In genomic region chr17:75720656-75721462, GRCh38 we compare ENCODE assay signal across 8 cellular contexts. TPM values are rescaled to one million over a fixed set of nuclear protein-coding genes. Genes with fewer than 3 reads are reported as not detected.
DNase-seq lines count a peak whose midpoint lies in the region; ATAC-seq, FAIRE-seq and TF ChIP-seq lines count a peak whose summit lies in the region.

TSS of gene ITGB4 (plus strand) at chr17:75721459. CDS start at chr17:75724704, 3,245 bp downstream.

- intact Hi-C loops in pancreas (cut with DNase I), result no loop called here

- WGBS in pancreas, 2 donors, result 1 to 2% methylated on average over 25 to 70 of the region's 70 CpGs
- WGBS in thymus, result 4% methylated on average over 70 of the region's 70 CpGs

- H3K36me3 ChIP-seq in pancreas (no peaks in the 10 kb centered on the region), thymus (ENCODE audit: control insufficient read depth, insufficient read depth) (no peaks in the 10 kb centered on the region)

- H3K9me3 ChIP-seq in pancreas (no peaks in the 10 kb centered on the region), thymus (ENCODE audit: control insufficient read depth) (no peaks in the 10 kb centered on the region)

- H3K4me1 ChIP-seq in pancreas (peaks cover 0 to 9% (median 0%) of the 10 kb centered on the region in 3 donors), thymus (ENCODE audit: control insufficient read depth, insufficient read depth, low read length) (peaks cover 4% of the 10 kb centered on the region)

- H3K27me3 ChIP-seq in pancreas, result no peaks in the 10 kb centered on the region
- H3K27me3 ChIP-seq in thymus (ENCODE audit: control insufficient read depth, insufficient read depth), result peaks cover 5% of the 10 kb centered on the region

- peak; percentile 92 to 94 (median 92) for ATAC-seq in pancreas

- TF ChIP-seq CTCF in GM12864 (IDR thresholded peaks at IDR 0.05; ENCODE audit: low read depth, low read length, missing control alignments) (no peak), pancreas (IDR thresholded peaks at IDR 0.05) (no peak)

- H3K27ac ChIP-seq in pancreas (peak within 1 kb of the TSS; percentile 73 to 81 (median 79)), thymus (ENCODE audit: low read depth) (peak within 1 kb of the TSS; percentile 65)

- DNase-seq in GM12864 (ENCODE audit: low read depth) (no peak), NCI-H510A treated with DMSO at 0.1 percent for 48 hours (lab: John Stamatoyannopoulos, UW) (peak; percentile 42), germinal center (ENCODE audit: low spot score) (peak; percentile 83), pancreas (peak; percentile 85 to 93 (median 88)), NCI-H82 (lab: John Stamatoyannopoulos, UW) (no peak), SHP77 treated with DMSO at 0.1 percent for 48 hours (lab: John Stamatoyannopoulos, UW) (no peak)
- peak; percentile 35 to 37 for DNase-seq in activated T-helper 1 cell treated with anti-CD3 and anti-CD28 coated beads, Interleukin-2, amount 50 U/mL, for 16 hours (ENCODE audit: low read depth in 1 of 2, low spot score in 1 of 2)

- FAIRE-seq in pancreas (lab: Jason Lieb, UNC), result no peak

- H3K4me3 ChIP-seq in GM12864 (ENCODE audit: low read depth, low read length) (peak within 1 kb of the TSS; percentile 42), pancreas (peak within 1 kb of the TSS; percentile 34 to 65 (median 48)), thymus (ENCODE audit: low read length) (peak within 1 kb of the TSS; percentile 65)

RNA-seq across cellular contexts. Expression of gene ITGB4, which starts in this region (rescaled TPM):
- 10 to 100 TPM; 16.4 to 50.5 (median 20.3) TPM for total RNA-seq in pancreas
- polyA plus RNA-seq in pancreas (10 to 100 TPM; 23.0 to 25.2 TPM), thymus (79.0 TPM)

Comparison
In these comparisons a context has a peak if more than half of its experiments do, and no peak if none do; other contexts are left out.
1. DNase-seq: peak in NCI-H510A treated with DMSO at 0.1 percent for 48 hours (single experiment), activated T-helper 1 cell treated with anti-CD3 and anti-CD28 coated beads, Interleukin-2, amount 50 U/mL, for 16 hours (2 of 2), germinal center (single experiment) and pancreas (6 of 6); none in GM12864 (single experiment), NCI-H82 (single experiment) and SHP77 treated with DMSO at 0.1 percent for 48 hours (single experiment).
2. Peak in every context shown above with its lines, with median percentiles within 50 percentile points of each other: H3K4me3 ChIP-seq.